Comparison of ENCODE assay signal across 1 cellular context in genomic region chr1:161074676-161075368, GRCh38.
TF ChIP-seq lines count a peak whose summit lies in the region.

No MANE protein-coding gene starts in this region.

TF ChIP-seq in HEK293, 187 proteins besides CTCF, POLR2A, EP300 and RAD21 (continued from another document and continues in another):
- TF ChIP-seq ZNF639 (tag by site-specific recombination; IDR thresholded peaks at IDR 0.05) = 0 out of 2 replicates have a peak, but pooled peaks have one; percentile 34
- TF ChIP-seq ZBTB8A (tag by site-specific recombination; IDR thresholded peaks at IDR 0.05) = peak; percentile 25; the same call in 1 of the 2 replicates
- TF ChIP-seq ZFHX2 (tag by site-specific recombination; conservative IDR thresholded peaks at IDR 0.05) = peak; percentile 59
- TF ChIP-seq, protein P1, sequence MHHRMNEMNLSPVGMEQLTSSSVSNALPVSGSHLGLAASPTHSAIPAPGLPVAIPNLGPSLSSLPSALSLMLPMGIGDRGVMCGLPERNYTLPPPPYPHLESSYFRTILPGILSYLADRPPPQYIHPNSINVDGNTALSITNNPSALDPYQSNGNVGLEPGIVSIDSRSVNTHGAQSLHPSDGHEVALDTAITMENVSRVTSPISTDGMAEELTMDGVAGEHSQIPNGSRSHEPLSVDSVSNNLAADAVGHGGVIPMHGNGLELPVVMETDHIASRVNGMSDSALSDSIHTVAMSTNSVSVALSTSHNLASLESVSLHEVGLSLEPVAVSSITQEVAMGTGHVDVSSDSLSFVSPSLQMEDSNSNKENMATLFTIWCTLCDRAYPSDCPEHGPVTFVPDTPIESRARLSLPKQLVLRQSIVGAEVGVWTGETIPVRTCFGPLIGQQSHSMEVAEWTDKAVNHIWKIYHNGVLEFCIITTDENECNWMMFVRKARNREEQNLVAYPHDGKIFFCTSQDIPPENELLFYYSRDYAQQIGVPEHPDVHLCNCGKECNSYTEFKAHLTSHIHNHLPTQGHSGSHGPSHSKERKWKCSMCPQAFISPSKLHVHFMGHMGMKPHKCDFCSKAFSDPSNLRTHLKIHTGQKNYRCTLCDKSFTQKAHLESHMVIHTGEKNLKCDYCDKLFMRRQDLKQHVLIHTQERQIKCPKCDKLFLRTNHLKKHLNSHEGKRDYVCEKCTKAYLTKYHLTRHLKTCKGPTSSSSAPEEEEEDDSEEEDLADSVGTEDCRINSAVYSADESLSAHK (tag by site-specific recombination; IDR thresholded peaks at IDR 0.05) = no peak
- no peak for TF ChIP-seq KLF8 (tag by site-specific recombination; IDR thresholded peaks at IDR 0.05)
- TF ChIP-seq ZNF621 (tag by site-specific recombination; IDR thresholded peaks at IDR 0.05) = no peak
- TF ChIP-seq ZNF423 (tag by site-specific recombination; IDR thresholded peaks at IDR 0.05) = no peak
- no peak for TF ChIP-seq ZSCAN16 (tag by site-specific recombination; IDR thresholded peaks at IDR 0.05)
- no peak for TF ChIP-seq ZNF114 (tag by site-specific recombination; IDR thresholded peaks at IDR 0.05)
- TF ChIP-seq ZNF174 (tag by site-specific recombination; IDR thresholded peaks at IDR 0.05) = no peak
- TF ChIP-seq OSR2 (tag by site-specific recombination; IDR thresholded peaks at IDR 0.05) = no peak
- no peak for TF ChIP-seq ZNF292 (tag by site-specific recombination; IDR thresholded peaks at IDR 0.05; ENCODE audit: borderline replicate concordance, low read depth)
- TF ChIP-seq ZNF214 (tag by site-specific recombination; IDR thresholded peaks at IDR 0.05; ENCODE audit: borderline replicate concordance) = no peak
- no peak for TF ChIP-seq ZXDB (tag by site-specific recombination; IDR thresholded peaks at IDR 0.05)
- no peak for TF ChIP-seq SCRT1 (tag by site-specific recombination; IDR thresholded peaks at IDR 0.05; ENCODE audit: borderline replicate concordance)
- peak; percentile 90 for TF ChIP-seq ZNF341 (tag by site-specific recombination; IDR thresholded peaks at IDR 0.05; ENCODE audit: low read depth)
- TF ChIP-seq ZFP3 (tag by site-specific recombination; IDR thresholded peaks at IDR 0.05; ENCODE audit: low read depth) = no peak
- TF ChIP-seq ZNF76 (tag by site-specific recombination; IDR thresholded peaks at IDR 0.05; ENCODE audit: borderline replicate concordance, low read depth) = no peak
- 0 out of 2 replicates have a peak, but pooled peaks have one; percentile 23 for TF ChIP-seq ZNF785 (tag by site-specific recombination; IDR thresholded peaks at IDR 0.05)
- TF ChIP-seq ZNF404 (tag by site-specific recombination; IDR thresholded peaks at IDR 0.05) = no peak
- TF ChIP-seq, protein P2, sequence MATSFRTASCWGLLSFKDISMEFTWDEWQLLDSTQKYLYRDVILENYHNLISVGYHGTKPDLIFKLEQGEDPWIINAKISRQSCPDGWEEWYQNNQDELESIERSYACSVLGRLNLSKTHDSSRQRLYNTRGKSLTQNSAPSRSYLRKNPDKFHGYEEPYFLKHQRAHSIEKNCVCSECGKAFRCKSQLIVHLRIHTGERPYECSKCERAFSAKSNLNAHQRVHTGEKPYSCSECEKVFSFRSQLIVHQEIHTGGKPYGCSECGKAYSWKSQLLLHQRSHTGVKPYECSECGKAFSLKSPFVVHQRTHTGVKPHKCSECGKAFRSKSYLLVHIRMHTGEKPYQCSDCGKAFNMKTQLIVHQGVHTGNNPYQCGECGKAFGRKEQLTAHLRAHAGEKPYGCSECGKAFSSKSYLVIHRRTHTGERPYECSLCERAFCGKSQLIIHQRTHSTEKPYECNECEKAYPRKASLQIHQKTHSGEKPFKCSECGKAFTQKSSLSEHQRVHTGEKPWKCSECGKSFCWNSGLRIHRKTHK (tag by site-specific recombination; IDR thresholded peaks at IDR 0.05) = no peak
- no peak for TF ChIP-seq KLF7 (tag by site-specific recombination; IDR thresholded peaks at IDR 0.05; ENCODE audit: borderline replicate concordance)
- TF ChIP-seq, protein P3, sequence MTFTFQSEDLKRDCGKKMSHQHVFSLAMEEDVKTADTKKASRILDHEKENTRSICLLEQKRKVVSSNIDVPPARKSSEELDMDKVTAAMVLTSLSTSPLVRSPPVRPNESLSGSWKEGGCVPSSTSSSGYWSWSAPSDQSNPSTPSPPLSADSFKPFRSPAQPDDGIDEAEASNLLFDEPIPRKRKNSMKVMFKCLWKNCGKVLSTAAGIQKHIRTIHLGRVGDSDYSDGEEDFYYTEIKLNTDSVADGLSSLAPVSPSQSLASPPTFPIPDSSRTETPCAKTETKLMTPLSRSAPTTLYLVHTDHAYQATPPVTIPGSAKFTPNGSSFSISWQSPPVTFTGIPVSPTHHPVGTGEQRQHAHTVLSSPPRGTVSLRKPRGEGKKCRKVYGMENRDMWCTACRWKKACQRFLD (tag by site-specific recombination; IDR thresholded peaks at IDR 0.05) = 0 out of 2 replicates have a peak, but pooled peaks have one; percentile 19
- TF ChIP-seq, protein P4, sequence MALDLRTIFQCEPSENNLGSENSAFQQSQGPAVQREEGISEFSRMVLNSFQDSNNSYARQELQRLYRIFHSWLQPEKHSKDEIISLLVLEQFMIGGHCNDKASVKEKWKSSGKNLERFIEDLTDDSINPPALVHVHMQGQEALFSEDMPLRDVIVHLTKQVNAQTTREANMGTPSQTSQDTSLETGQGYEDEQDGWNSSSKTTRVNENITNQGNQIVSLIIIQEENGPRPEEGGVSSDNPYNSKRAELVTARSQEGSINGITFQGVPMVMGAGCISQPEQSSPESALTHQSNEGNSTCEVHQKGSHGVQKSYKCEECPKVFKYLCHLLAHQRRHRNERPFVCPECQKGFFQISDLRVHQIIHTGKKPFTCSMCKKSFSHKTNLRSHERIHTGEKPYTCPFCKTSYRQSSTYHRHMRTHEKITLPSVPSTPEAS (tag by site-specific recombination; IDR thresholded peaks at IDR 0.05) = no peak
- no peak for TF ChIP-seq ZNF791 (tag by site-specific recombination; IDR thresholded peaks at IDR 0.05)
- TF ChIP-seq, protein P5, sequence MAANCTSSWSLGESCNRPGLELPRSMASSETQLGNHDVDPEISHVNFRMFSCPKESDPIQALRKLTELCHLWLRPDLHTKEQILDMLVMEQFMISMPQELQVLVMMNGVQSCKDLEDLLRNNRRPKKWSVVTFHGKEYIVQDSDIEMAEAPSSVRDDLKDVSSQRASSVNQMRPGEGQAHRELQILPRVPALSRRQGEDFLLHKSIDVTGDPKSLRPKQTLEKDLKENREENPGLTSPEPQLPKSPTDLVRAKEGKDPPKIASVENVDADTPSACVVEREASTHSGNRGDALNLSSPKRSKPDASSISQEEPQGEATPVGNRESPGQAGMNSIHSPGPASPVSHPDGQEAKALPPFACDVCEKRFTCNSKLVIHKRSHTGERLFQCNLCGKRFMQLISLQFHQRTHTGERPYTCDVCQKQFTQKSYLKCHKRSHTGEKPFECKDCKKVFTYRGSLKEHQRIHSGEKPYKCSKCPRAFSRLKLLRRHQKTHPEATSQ (tag by site-specific recombination; IDR thresholded peaks at IDR 0.05) = no peak
- TF ChIP-seq, protein P6, sequence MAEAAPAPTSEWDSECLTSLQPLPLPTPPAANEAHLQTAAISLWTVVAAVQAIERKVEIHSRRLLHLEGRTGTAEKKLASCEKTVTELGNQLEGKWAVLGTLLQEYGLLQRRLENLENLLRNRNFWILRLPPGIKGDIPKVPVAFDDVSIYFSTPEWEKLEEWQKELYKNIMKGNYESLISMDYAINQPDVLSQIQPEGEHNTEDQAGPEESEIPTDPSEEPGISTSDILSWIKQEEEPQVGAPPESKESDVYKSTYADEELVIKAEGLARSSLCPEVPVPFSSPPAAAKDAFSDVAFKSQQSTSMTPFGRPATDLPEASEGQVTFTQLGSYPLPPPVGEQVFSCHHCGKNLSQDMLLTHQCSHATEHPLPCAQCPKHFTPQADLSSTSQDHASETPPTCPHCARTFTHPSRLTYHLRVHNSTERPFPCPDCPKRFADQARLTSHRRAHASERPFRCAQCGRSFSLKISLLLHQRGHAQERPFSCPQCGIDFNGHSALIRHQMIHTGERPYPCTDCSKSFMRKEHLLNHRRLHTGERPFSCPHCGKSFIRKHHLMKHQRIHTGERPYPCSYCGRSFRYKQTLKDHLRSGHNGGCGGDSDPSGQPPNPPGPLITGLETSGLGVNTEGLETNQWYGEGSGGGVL (tag by site-specific recombination; IDR thresholded peaks at IDR 0.05) = peak; percentile 39; the same call in 1 of the 2 replicates
- peak; percentile 45 for TF ChIP-seq ZIC2 (tag by site-specific recombination; IDR thresholded peaks at IDR 0.05)
- TF ChIP-seq ZNF843 (tag by site-specific recombination; IDR thresholded peaks at IDR 0.05) = no peak
- no peak for TF ChIP-seq ZNF48 (tag by site-specific recombination; IDR thresholded peaks at IDR 0.05)
- TF ChIP-seq ZNF274 (IDR thresholded peaks at IDR 0.05; ENCODE audit: low read length) = no peak
- TF ChIP-seq ZNF274 (tag by site-specific recombination; IDR thresholded peaks at IDR 0.05; ENCODE audit: borderline replicate concordance) = no peak
- no peak for TF ChIP-seq ZNF747 (tag by site-specific recombination; IDR thresholded peaks at IDR 0.05)
- TF ChIP-seq KLF10 (tag by site-specific recombination; IDR thresholded peaks at IDR 0.05) = no peak
- TF ChIP-seq ZNF16 (tag by site-specific recombination; IDR thresholded peaks at IDR 0.05; ENCODE audit: low read depth) = no peak
- no peak for TF ChIP-seq ZNF133 (tag by site-specific recombination; IDR thresholded peaks at IDR 0.05)
- no peak for TF ChIP-seq ZNF830 (tag by site-specific recombination; IDR thresholded peaks at IDR 0.05; ENCODE audit: low read depth)
- no peak for TF ChIP-seq ZNF311 (tag by site-specific recombination; IDR thresholded peaks at IDR 0.05; ENCODE audit: borderline replicate concordance)
- no peak for TF ChIP-seq BCL11B (tag by site-specific recombination; IDR thresholded peaks at IDR 0.05; ENCODE audit: low read depth)
- TF ChIP-seq ZNF394 (tag by site-specific recombination; IDR thresholded peaks at IDR 0.05; ENCODE audit: borderline replicate concordance) = peak; percentile 22; the same call in 1 of the 2 replicates
- no peak for TF ChIP-seq TSHZ1 (tag by site-specific recombination; IDR thresholded peaks at IDR 0.05; ENCODE audit: borderline replicate concordance)
- no peak for TF ChIP-seq PRDM1 (tag by site-specific recombination; IDR thresholded peaks at IDR 0.05)
- TF ChIP-seq ZNF223 (tag by site-specific recombination; IDR thresholded peaks at IDR 0.05) = no peak
- TF ChIP-seq ZBTB20 (tag by site-specific recombination; IDR thresholded peaks at IDR 0.05) = peak; percentile 41; the same call in 1 of the 2 replicates
